ENCODE assay signal across 15 cellular contexts in the genomic region with DNA sequence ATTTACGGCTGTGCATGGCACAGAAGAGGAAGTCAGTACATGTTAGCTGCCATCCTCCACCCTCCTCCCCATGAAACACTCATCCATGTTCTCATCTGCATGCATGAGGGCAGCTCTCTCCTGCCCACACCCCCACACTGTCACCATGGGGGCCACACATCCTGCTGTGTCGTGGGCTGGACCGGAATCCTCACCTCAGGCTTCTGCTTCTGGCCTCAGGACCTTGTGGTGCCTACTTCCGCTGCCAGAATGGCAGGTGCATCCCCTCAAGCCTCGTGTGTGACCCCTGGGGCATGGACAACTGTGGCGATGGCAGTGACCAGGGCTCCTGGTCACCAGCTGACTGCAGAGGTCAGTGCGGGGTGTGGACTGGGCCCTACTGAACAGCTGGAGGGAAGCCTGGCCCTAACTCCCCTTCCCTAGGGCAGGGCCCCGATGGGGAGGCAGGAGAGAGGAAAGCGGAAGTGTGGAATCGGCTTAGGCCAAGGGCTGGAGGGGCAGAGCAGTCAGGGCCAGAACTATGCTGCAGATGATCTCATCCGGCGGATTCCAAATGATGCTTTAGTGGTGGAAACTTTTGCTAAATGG. TPM values are rescaled to one million over a fixed set of nuclear protein-coding genes. Genes with fewer than 3 reads are reported as not detected.
DNase-seq lines count a peak whose midpoint lies in the region; ATAC-seq, FAIRE-seq and TF ChIP-seq lines count a peak whose summit lies in the region.
"Had no signal": no experiment of that assay in that cellular context is flagged by ENCODE, and none has a peak within 500 bp of the region (broad histone marks: within the 10 kb centered on the region; RNA-seq: fewer than 3 reads in every experiment).

No MANE protein-coding gene starts in this region.

- H3K9me3 Mint-ChIP-seq in natural killer cell (no peaks in the 10 kb centered on the region), astrocyte (ENCODE audit: unreplicated experiment) (peaks cover 3% of the 10 kb centered on the region)
- H3K9me3 Mint-ChIP-seq in natural killer cell treated with Interleukin-12 subunit alpha and Interleukin-12 subunit beta and Interleukin-15 and Interleukin-18, amount 100 ng/mL, for 72 hours: peaks cover 4% of the 10 kb centered on the region

- H2AFZ ChIP-seq in astrocyte (ENCODE audit: low read depth, low read length): no peak overlapping the region

- H3K27ac ChIP-seq in astrocyte (ENCODE audit: low read depth, low read length) (no peak overlapping the region), lower lobe of right lung (no peak overlapping the region), aorta (ENCODE audit: low read depth in 1 of 2, low read length in 2 of 2) (no peak overlapping the region), prostate gland (no peak overlapping the region)
- H3K27ac ChIP-seq: colonic mucosa had no signal

- H4K20me1 ChIP-seq in astrocyte (ENCODE audit: insufficient read depth, low read length): peaks cover 3% of the 10 kb centered on the region

- H3K27me3 Mint-ChIP-seq in natural killer cell (ENCODE audit: low read depth in 2 of 2) (peaks cover 0 to 3% of the 10 kb centered on the region in 2 donors), astrocyte (ENCODE audit: low read depth, unreplicated experiment) (peaks cover 16% of the 10 kb centered on the region)
- peaks cover 4 to 8% of the 10 kb centered on the region in 2 donors for H3K27me3 Mint-ChIP-seq in natural killer cell treated with Interleukin-12 subunit alpha and Interleukin-12 subunit beta and Interleukin-15 and Interleukin-18, amount 100 ng/mL, for 72 hours

- DNase-seq in natural killer cell (no peak), astrocyte (ENCODE audit: low read depth) (no peak), lower lobe of right lung (peak; percentile 45), aorta (no peak), prostate gland (ENCODE audit: low spot score) (no peak), T-helper 1 cell (no peak)
- no peak for DNase-seq in natural killer cell treated with Interleukin-12 subunit alpha and Interleukin-12 subunit beta and Interleukin-15 and Interleukin-18, amount 100 ng/mL, for 72 hours (ENCODE audit: low spot score)
- DNase-seq: activated CD4-positive, CD25-positive, alpha-beta regulatory T cell treated with anti-CD3 and anti-CD28 coated beads, Interleukin-2, amount 50 U/mL, for 72 hours; adrenal gland; colonic mucosa; NCI-H1436 treated with DMSO at 0.1 percent for 48 hours; NCI-H524 treated with DMSO at 0.1 percent for 48 hours had no signal

- no peak for TF ChIP-seq POLR2A in prostate gland (IDR thresholded peaks at IDR 0.05)

- H3K9me3 ChIP-seq in astrocyte (ENCODE audit: insufficient read depth, low read depth, low read length) (no peaks in the 10 kb centered on the region), lower lobe of right lung (no peaks in the 10 kb centered on the region), aorta (ENCODE audit: control insufficient read depth, low read length) (no peaks in the 10 kb centered on the region), prostate gland (no peaks in the 10 kb centered on the region)
- H3K9me3 ChIP-seq: adrenal gland, colonic mucosa, HAP-1 had no signal

- FAIRE-seq in astrocyte (lab: Jason Lieb, UNC): no peak

- intact Hi-C loops in natural killer cell (cut with micrococcal nuclease) (no loop called here), lower lobe of right lung (cut with DNase I) (no loop called here), aorta (cut with DNase I) (no loop called here), prostate gland (cut with DNase I) (no loop called here)

- H3K4me1 Mint-ChIP-seq in natural killer cell (peaks cover 0 to 24% of the 10 kb centered on the region in 2 donors), astrocyte (ENCODE audit: low read depth, unreplicated experiment) (peaks cover 21% of the 10 kb centered on the region)
- H3K4me1 Mint-ChIP-seq in natural killer cell treated with Interleukin-12 subunit alpha and Interleukin-12 subunit beta and Interleukin-15 and Interleukin-18, amount 100 ng/mL, for 72 hours (ENCODE audit: low read depth in 2 of 2): peaks cover 7 to 16% of the 10 kb centered on the region in 2 donors

- H3K4me2 ChIP-seq in astrocyte (ENCODE audit: low read length): no peak overlapping the region

- H3K4me3 ChIP-seq in astrocyte (ENCODE audit: insufficient read depth, low read depth, low read length) (no peak overlapping the region), lower lobe of right lung (no peak overlapping the region), aorta (ENCODE audit: low read length in 2 of 2) (no peak overlapping the region), prostate gland (no peak overlapping the region)
- H3K4me3 ChIP-seq: adrenal gland, colonic mucosa, HAP-1 had no signal

- no peaks in the 10 kb centered on the region for H3K27me3 ChIP-seq in astrocyte (ENCODE audit: insufficient read depth, low read length)
- peaks cover 16% of the 10 kb centered on the region for H3K27me3 ChIP-seq in lower lobe of right lung (ENCODE audit: low read depth)
- no peaks in the 10 kb centered on the region for H3K27me3 ChIP-seq in aorta (ENCODE audit: control insufficient read depth in 1 of 2, insufficient read depth in 2 of 2, low read length in 1 of 2)
- H3K27me3 ChIP-seq in prostate gland (replicated peaks; ENCODE audit: insufficient read depth): no peaks in the 10 kb centered on the region
- H3K27me3 ChIP-seq: adrenal gland, colonic mucosa had no signal

- TF ChIP-seq CTCF in natural killer cell (IDR thresholded peaks at IDR 0.05) (no peak), astrocyte (IDR thresholded peaks at IDR 0.05; ENCODE audit: insufficient read depth, low read depth, low read length) (no peak), lower lobe of right lung (IDR thresholded peaks at IDR 0.05) (no peak), prostate gland (IDR thresholded peaks at IDR 0.05) (no peak)

- peak overlapping the region in 1 of 2 donors; percentile 42 for H3K27ac Mint-ChIP-seq in natural killer cell
- no peak overlapping the region for H3K27ac Mint-ChIP-seq in natural killer cell treated with Interleukin-12 subunit alpha and Interleukin-12 subunit beta and Interleukin-15 and Interleukin-18, amount 100 ng/mL, for 72 hours
- no peak overlapping the region for H3K27ac Mint-ChIP-seq in astrocyte (ENCODE audit: unreplicated experiment)

- H3K4me1 ChIP-seq in astrocyte (ENCODE audit: insufficient read depth, low read length) (peaks cover 11% of the 10 kb centered on the region), lower lobe of right lung (peaks cover 10% of the 10 kb centered on the region), aorta (ENCODE audit: control insufficient read depth in 1 of 2, insufficient read depth in 2 of 2, low read length in 2 of 2) (no peaks in the 10 kb centered on the region), prostate gland (replicated peaks) (no peaks in the 10 kb centered on the region)
- H3K4me1 ChIP-seq: colonic mucosa, HAP-1 had no signal

- H3K79me2 ChIP-seq in astrocyte (ENCODE audit: insufficient read depth, low read length): no peaks in the 10 kb centered on the region

- 82 to 84% methylated on average over 12 of the region's 12 CpGs for WGBS in aorta, 2 donors
- 88% methylated on average over 12 of the region's 12 CpGs for WGBS in prostate gland

- peak overlapping the region; percentile 45 for H3K4me3 Mint-ChIP-seq in natural killer cell
- H3K4me3 Mint-ChIP-seq in natural killer cell treated with Interleukin-12 subunit alpha and Interleukin-12 subunit beta and Interleukin-15 and Interleukin-18, amount 100 ng/mL, for 72 hours: no peak overlapping the region
- H3K4me3 Mint-ChIP-seq in astrocyte (ENCODE audit: unreplicated experiment): peak overlapping the region; percentile 45

- H3K36me3 ChIP-seq in astrocyte (ENCODE audit: insufficient read depth, low read length) (no peaks in the 10 kb centered on the region), lower lobe of right lung (no peaks in the 10 kb centered on the region), aorta (ENCODE audit: control insufficient read depth in 1 of 2, insufficient read depth in 2 of 2, low read length in 1 of 2) (no peaks in the 10 kb centered on the region), prostate gland (no peaks in the 10 kb centered on the region)
- H3K36me3 ChIP-seq: adrenal gland, colonic mucosa, HAP-1 had no signal

- ATAC-seq in natural killer cell: peak in 2 of 3 donors; percentile 21 to 38
- no peak for ATAC-seq in natural killer cell treated with Interleukin-12 subunit alpha and Interleukin-12 subunit beta and Interleukin-15 and Interleukin-18, amount 100 ng/mL, for 72 hours
- peak; percentile 6 to 49 for ATAC-seq in lower lobe of right lung
- peak; percentile 10 for ATAC-seq in aorta (ENCODE audit: low FRiP score)
- ATAC-seq in GM19467 (IDR thresholded peaks at IDR 0.05; ENCODE audit: unreplicated experiment): no peak

- H3K9ac ChIP-seq in astrocyte (ENCODE audit: low read length): no peak overlapping the region

- H3K36me3 Mint-ChIP-seq in natural killer cell (no peaks in the 10 kb centered on the region), astrocyte (ENCODE audit: low read depth, unreplicated experiment) (peaks cover 9% of the 10 kb centered on the region)
- no peaks in the 10 kb centered on the region for H3K36me3 Mint-ChIP-seq in natural killer cell treated with Interleukin-12 subunit alpha and Interleukin-12 subunit beta and Interleukin-15 and Interleukin-18, amount 100 ng/mL, for 72 hours

RNA-seq across cellular contexts. Expression of gene LDLRAD2, which starts 3.8 kb away (rescaled TPM):
- 1 to 10 TPM; 2.8 to 3.9 (median 3.6) TPM for total RNA-seq in natural killer cell
- total RNA-seq in natural killer cell treated with Interleukin-12 subunit alpha and Interleukin-12 subunit beta and Interleukin-15 and Interleukin-18, amount 100 ng/mL, for 72 hours: not detected
- total RNA-seq in astrocyte: 0.14 and 0.22 TPM in 2 replicates
- 0.32 TPM for total RNA-seq in lower lobe of right lung
- total RNA-seq in aorta: under 1 TPM; 0.15 to 0.42 TPM
- polyA plus RNA-seq in aorta: 1 to 10 TPM; 1.8 to 9.0 TPM
- 1 to 10 TPM in 1 of 2 donors, under 1 TPM in 1; 0.32 to 1.6 TPM for total RNA-seq in prostate gland
- total RNA-seq: osteocyte had no signal

RNA-seq across cellular contexts. Expression of gene USP48, which starts 32.9 kb away (rescaled TPM):
- total RNA-seq in natural killer cell (100 to 1,000 TPM in 1 of 3 donors, 10 to 100 TPM in 2; 71.4 to 127 (median 90.5) TPM), astrocyte (85.7 and 85.8 TPM in 2 replicates), lower lobe of right lung (61.9 TPM), aorta (10 to 100 TPM; 52.4 to 90.1 TPM), prostate gland (10 to 100 TPM; 36.2 to 47.5 TPM)
- 100 to 1,000 TPM in 1 of 2 donors, 10 to 100 TPM in 1; 72.8 to 130 TPM for total RNA-seq in natural killer cell treated with Interleukin-12 subunit alpha and Interleukin-12 subunit beta and Interleukin-15 and Interleukin-18, amount 100 ng/mL, for 72 hours
- 10 to 100 TPM; 16.2 to 34.1 TPM for polyA plus RNA-seq in aorta

Comparison
In these comparisons a context has a peak if more than half of its experiments do, and no peak if none do; other contexts are left out.
1. ATAC-seq: peak in natural killer cell (2 of 3), lower lobe of right lung (2 of 2) and aorta (single experiment); none in natural killer cell treated with Interleukin-12 subunit alpha and Interleukin-12 subunit beta and Interleukin-15 and Interleukin-18, amount 100 ng/mL, for 72 hours (0 of 2) and GM19467 (single experiment).